29 cellular contexts compared by ENCODE assay signal in genomic region chr12:67305544-67305943, GRCh38.
"Had no signal": no experiment of that assay in that cellular context is flagged by ENCODE, and none has a peak within 500 bp of the region (broad histone marks: within the 10 kb centered on the region; RNA-seq: fewer than 3 reads in every experiment).

No MANE protein-coding gene starts in this region.

- H3K4me3 ChIP-seq: left ventricle myocardium inferior, lung, pancreas, prostate gland, skin epidermis, suprapubic skin, thoracic aorta, tibial artery, upper lobe of right lung had no signal

- H3K27ac Mint-ChIP-seq: immature natural killer cell, mesothelial cell of epicardium, natural killer cell, nephron progenitor cell had no signal

- H3K27ac ChIP-seq: left ventricle myocardium inferior, pancreas, prostate gland, skin epidermis, suprapubic skin, thoracic aorta, tibial artery, upper lobe of right lung had no signal

- H3K27me3 Mint-ChIP-seq: naive B cell had no signal

- FAIRE-seq: islet of Langerhans, kidney, pancreas, urothelium cell line had no signal

- H3K4me3 Mint-ChIP-seq: immature natural killer cell, mesothelial cell of epicardium, naive B cell, natural killer cell, nephron progenitor cell had no signal

- DNase-seq: hypothalamus; immature natural killer cell; kidney; left ventricle myocardium inferior; mesendoderm; naive B cell; natural killer cell; nephron progenitor cell; pancreas; posterior cingulate gyrus; retina; right cardiac atrium; stimulated activated CD4-positive, alpha-beta T cell treated with anti-CD3 and anti-CD28 coated beads, Interleukin-12 subunit alpha, Interleukin-12 subunit beta, amount 100 ng/mL, for 4 hours; stimulated activated CD4-positive, alpha-beta T cell treated with anti-CD3 and anti-CD28 coated beads, Interleukin-15, amount 100 ng/mL, for 24 hours; stimulated activated CD4-positive, alpha-beta T cell treated with anti-CD3 and anti-CD28 coated beads, Interleukin-2, amount 100 ng/mL, for 24 hours; stimulated activated CD4-positive, alpha-beta T cell treated with anti-CD3 and anti-CD28 coated beads, Interleukin-4, amount 100 ng/mL, for 1 hour; stimulated activated naive CD8-positive, alpha-beta T cell treated with anti-CD3 and anti-CD28 coated beads, Interleukin-15, Interleukin-2, amounts not matched to agents 100 U/mL and 50 U/mL, for 24 hours; tibial artery; trophoblast cell; upper lobe of right lung had no signal

- H3K9me3 ChIP-seq: left ventricle myocardium inferior, pancreas, prostate gland, suprapubic skin, thoracic aorta, tibial artery, upper lobe of right lung had no signal

- H3K4me1 ChIP-seq: left ventricle myocardium inferior, prostate gland, suprapubic skin, upper lobe of right lung had no signal

- H3K9me3 Mint-ChIP-seq: immature natural killer cell, naive B cell, natural killer cell, nephron progenitor cell had no signal

- H3K27me3 ChIP-seq: pancreas, suprapubic skin, tibial artery, upper lobe of right lung had no signal

- ATAC-seq: natural killer cell; pancreas; right cardiac atrium; sciatic nerve; stimulated activated naive CD8-positive, alpha-beta T cell treated with anti-CD3 and anti-CD28 coated beads, Interleukin-15, Interleukin-2, amounts not matched to agents 100 U/mL and 50 U/mL, for 24 hours; upper lobe of right lung had no signal
